28 cellular contexts compared by ENCODE assay signal in the genomic region with DNA sequence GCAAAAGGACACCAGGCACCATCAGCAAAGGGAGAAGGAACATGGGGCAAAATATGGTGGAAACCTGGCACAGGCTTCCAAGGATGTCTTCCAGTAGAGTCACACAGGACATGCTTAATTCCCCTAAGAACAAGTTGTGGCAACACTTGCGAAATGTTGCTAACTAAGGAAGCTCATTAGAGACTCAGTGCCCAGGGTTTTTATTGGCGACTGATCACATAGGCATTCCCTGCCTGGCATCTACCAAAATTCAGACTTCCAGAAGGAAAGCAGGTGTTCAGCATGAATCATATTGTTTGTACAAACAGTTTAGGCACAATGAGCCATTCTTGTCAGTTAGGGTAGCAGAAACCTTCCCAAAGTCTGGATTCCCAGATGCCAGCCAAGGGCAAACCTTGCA. TPM values are rescaled to one million over a fixed set of nuclear protein-coding genes. Genes with fewer than 3 reads are reported as not detected.
DNase-seq lines count a peak whose midpoint lies in the region; ATAC-seq and TF ChIP-seq lines count a peak whose summit lies in the region.
"Had no signal": no experiment of that assay in that cellular context is flagged by ENCODE, and none has a peak within 500 bp of the region (broad histone marks: within the 10 kb centered on the region; RNA-seq: fewer than 3 reads in every experiment).

No MANE protein-coding gene starts in this region.

- DNase-seq in NCI-H2171 treated with DMSO at 0.1 percent for 48 hours (lab: John Stamatoyannopoulos, UW) (peak; percentile 38), NCI-H2171 (lab: John Stamatoyannopoulos, UW) (no peak), NCI-H69 (lab: John Stamatoyannopoulos, UW) (peak; percentile 75), epithelial cell of prostate (ENCODE audit: low read depth, low spot score) (peak; percentile 49), gastrocnemius medialis (peak; percentile 42 to 76)
- DNase-seq in effector CD8-positive, alpha-beta T cell (lab: John Stamatoyannopoulos, UW) = no peak
- DNase-seq: 8988T; activated CD4-positive, alpha-beta T cell treated with anti-CD3 and anti-CD28 coated beads, Interleukin-2, amount 10 ng/mL, durations not matched to agents 7 days and 5 days; amniotic stem cell; DMS79 treated with DMSO at 0.1 percent for 48 hours; dorsolateral prefrontal cortex; GF-D8; GOT3; heart left ventricle; Karpas-422; left ventricle myocardium superior; NCI-H1417 treated with DMSO at 0.1 percent for 48 hours; NCI-H526; Peyer's patch; right cardiac atrium; stimulated activated CD4-positive, alpha-beta T cell treated with anti-CD3 and anti-CD28 coated beads, Interleukin-4, amount 100 ng/mL, for 1 hour; stomach; T1000; uterus had no signal

- no peaks in the 10 kb centered on the region for H3K9me3 ChIP-seq in gastrocnemius medialis
- H3K9me3 ChIP-seq: heart left ventricle, Peyer's patch, stomach, uterus had no signal

- in situ Hi-C loops in gastrocnemius medialis (cut with MboI; ENCODE audit: low sequenced_read_pairs in 4 of 4) = no loop called here

- no peaks in the 10 kb centered on the region for H3K27me3 ChIP-seq in gastrocnemius medialis
- H3K27me3 ChIP-seq: dorsolateral prefrontal cortex, heart left ventricle, Peyer's patch, stomach, uterus had no signal

- H3K27ac ChIP-seq in epithelial cell of prostate (peak overlapping the region; percentile 50), gastrocnemius medialis (peak overlapping the region; percentile 70 to 87 (median 74))
- H3K27ac ChIP-seq: C4-2B, heart left ventricle, Peyer's patch, stomach, uterus had no signal

- ATAC-seq in gastrocnemius medialis (peak; percentile 78 to 96), HG03432 (IDR thresholded peaks at IDR 0.05; ENCODE audit: unreplicated experiment) (no peak), GM21825 (IDR thresholded peaks at IDR 0.05; ENCODE audit: unreplicated experiment) (no peak)
- ATAC-seq: heart left ventricle, left ventricle myocardium superior, right cardiac atrium, WTC11 had no signal

- TF ChIP-seq POLR2A in gastrocnemius medialis (IDR thresholded peaks at IDR 0.05) = no peak

- H3K4me1 ChIP-seq in gastrocnemius medialis = peaks cover 3 to 11% of the 10 kb centered on the region in 2 donors
- H3K4me1 ChIP-seq: Peyer's patch, stomach, uterus had no signal

- intact Hi-C loops in gastrocnemius medialis (cut with DNase I; ENCODE audit: low total_unique reads) = loop anchor here (10.0 kb wide), 1 partner anchor 1495 kb away; no protein-coding TSS in a partner anchor

- no peak for TF ChIP-seq CTCF in gastrocnemius medialis (IDR thresholded peaks at IDR 0.05 in 4 of 5, conservative IDR thresholded peaks at IDR 0.05 in 1 of 5)

- H3K4me3 ChIP-seq in gastrocnemius medialis = no peak overlapping the region
- H3K4me3 ChIP-seq: dorsolateral prefrontal cortex, heart left ventricle, Peyer's patch, stomach, uterus had no signal

- H3K36me3 ChIP-seq in gastrocnemius medialis = peaks cover 0 to 20% of the 10 kb centered on the region in 2 donors
- H3K36me3 ChIP-seq: uterus had no signal

RNA-seq across cellular contexts. Expression of gene SLC4A1AP, which starts 25.7 kb away (rescaled TPM):
- 10 to 100 TPM; 32.1 to 44.2 (median 34.6) TPM for total RNA-seq in gastrocnemius medialis

RNA-seq across cellular contexts. Expression of gene SUPT7L, which starts 26.0 kb away (rescaled TPM):
- 10 to 100 TPM; 14.6 to 26.0 (median 21.9) TPM for total RNA-seq in gastrocnemius medialis

Comparison
In these comparisons a context has a peak if more than half of its experiments do, and no peak if none do; other contexts are left out.
1. DNase-seq: peak in NCI-H2171 treated with DMSO at 0.1 percent for 48 hours (single experiment), NCI-H69 (single experiment), epithelial cell of prostate (single experiment) and gastrocnemius medialis (2 of 2); none in NCI-H2171 (single experiment) and effector CD8-positive, alpha-beta T cell (single experiment).
2. ATAC-seq: peak in gastrocnemius medialis (2 of 2); none in HG03432 (single experiment) and GM21825 (single experiment).